ENCODE assay signal across 24 cellular contexts in the genomic region with DNA sequence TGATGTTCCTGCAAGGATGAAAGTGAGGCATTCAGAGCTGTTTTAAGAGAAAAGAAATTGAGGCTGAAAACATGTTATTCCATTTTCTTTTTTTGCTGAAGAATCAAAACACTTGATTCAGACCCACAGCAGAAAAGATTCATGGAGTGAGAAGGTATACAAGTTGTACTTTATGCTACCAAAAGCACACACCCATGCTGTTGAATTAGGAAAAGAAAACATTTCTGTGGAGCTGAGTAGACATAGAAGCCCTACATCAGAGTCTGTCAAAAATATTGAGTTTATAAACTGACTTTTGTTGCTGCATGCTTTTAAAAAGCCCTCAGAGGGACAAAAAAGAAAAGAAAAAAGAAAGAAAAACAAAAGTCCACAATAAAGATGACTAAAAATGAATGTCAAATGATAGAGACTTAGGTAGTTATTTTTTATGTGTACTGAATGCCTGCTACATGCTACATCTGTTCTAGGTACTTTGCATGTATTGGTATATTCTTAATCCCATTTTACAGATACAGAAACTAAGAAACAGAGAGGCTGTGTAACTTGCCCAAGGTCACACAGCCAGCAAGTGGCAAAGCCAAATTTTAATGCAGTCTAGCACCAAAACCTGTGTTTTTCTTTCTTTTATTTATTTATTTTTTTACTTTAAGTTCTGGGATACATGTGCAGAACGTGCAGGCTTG.
"Had no signal": no experiment of that assay in that cellular context is flagged by ENCODE, and none has a peak within 500 bp of the region (broad histone marks: within the 10 kb centered on the region; RNA-seq: fewer than 3 reads in every experiment).

No MANE protein-coding gene starts in this region.

- H3K27ac ChIP-seq: colonic mucosa, esophagus squamous epithelium, neutrophil, parathyroid adenoma, sigmoid colon had no signal

- H3K27me3 Mint-ChIP-seq: progenitor cell of endocrine pancreas had no signal

- DNase-seq: central memory CD4-positive, alpha-beta T cell; colonic mucosa; dermis blood vessel endothelial cell; effector memory CD8-positive, alpha-beta T cell; erythroblast; esophagus squamous epithelium; immature natural killer cell; mesenchymal stem cell; mucosa of descending colon; naive B cell; sigmoid colon; stimulated activated CD4-positive, alpha-beta T cell treated with anti-CD3 and anti-CD28 coated beads, Interleukin-2, amount 100 ng/mL, for 24 hours; stimulated activated CD4-positive, alpha-beta T cell treated with anti-CD3 and anti-CD28 coated beads, Interleukin-4, amount 100 ng/mL, for 24 hours; stimulated activated naive CD8-positive, alpha-beta T cell treated with anti-CD3 and anti-CD28 coated beads, Interleukin-15, Interleukin-2, amounts not matched to agents 100 U/mL and 50 U/mL, for 24 hours; trophoblast cell had no signal

- H3K4me1 Mint-ChIP-seq: immature natural killer cell; mesothelial cell of epicardium; naive B cell; stimulated activated effector memory CD8-positive, alpha-beta T cell treated with anti-CD3 and anti-CD28 coated beads, Interleukin-12 subunit alpha, Interleukin-12 subunit beta, amount 100 ng/mL, for 72 hours had no signal

- H3K9me3 Mint-ChIP-seq: effector memory CD8-positive, alpha-beta T cell; mesothelial cell of epicardium; nephron; stimulated activated effector memory CD8-positive, alpha-beta T cell treated with anti-CD3 and anti-CD28 coated beads, Interleukin-12 subunit alpha, Interleukin-12 subunit beta, amount 100 ng/mL, for 72 hours had no signal

- ATAC-seq: effector memory CD8-positive, alpha-beta T cell; left lobe of liver; mucosa of descending colon; stimulated activated effector memory CD8-positive, alpha-beta T cell treated with anti-CD3 and anti-CD28 coated beads, Interleukin-12 subunit alpha, Interleukin-12 subunit beta, amount 100 ng/mL, for 72 hours; stimulated activated naive CD8-positive, alpha-beta T cell treated with anti-CD3 and anti-CD28 coated beads, Interleukin-15, Interleukin-2, amounts not matched to agents 100 U/mL and 50 U/mL, for 24 hours had no signal

- H3K4me3 Mint-ChIP-seq: effector memory CD8-positive, alpha-beta T cell; immature natural killer cell; mesothelial cell of epicardium; naive B cell; nephron; stimulated activated effector memory CD8-positive, alpha-beta T cell treated with anti-CD3 and anti-CD28 coated beads, Interleukin-12 subunit alpha, Interleukin-12 subunit beta, amount 100 ng/mL, for 72 hours had no signal

- H3K36me3 Mint-ChIP-seq: immature natural killer cell; mesothelial cell of epicardium; naive B cell; stimulated activated effector memory CD8-positive, alpha-beta T cell treated with anti-CD3 and anti-CD28 coated beads, Interleukin-12 subunit alpha, Interleukin-12 subunit beta, amount 100 ng/mL, for 72 hours had no signal

- H3K4me3 ChIP-seq: colonic mucosa, esophagus squamous epithelium, mucosa of descending colon, sigmoid colon had no signal

- FAIRE-seq: endometrium, keratinocyte had no signal

- H3K27ac Mint-ChIP-seq: immature natural killer cell; mesothelial cell of epicardium; naive B cell; progenitor cell of endocrine pancreas; stimulated activated effector memory CD8-positive, alpha-beta T cell treated with anti-CD3 and anti-CD28 coated beads, Interleukin-12 subunit alpha, Interleukin-12 subunit beta, amount 100 ng/mL, for 72 hours had no signal
